In genomic region chr7:22192778-22193177, GRCh38 we compare ENCODE assay signal across 17 cellular contexts.
DNase-seq lines count a peak whose midpoint lies in the region; ATAC-seq and TF ChIP-seq lines count a peak whose summit lies in the region.
"Had no signal": no experiment of that assay in that cellular context is flagged by ENCODE, and none has a peak within 500 bp of the region (broad histone marks: within the 10 kb centered on the region; RNA-seq: fewer than 3 reads in every experiment).

No MANE protein-coding gene starts in this region.

- H2AK5ac ChIP-seq in H9 (ENCODE audit: insufficient read length, low read length) (no peak overlapping the region), neuronal stem cell (ENCODE audit: low read depth, low read length) (no peak overlapping the region)

- no peaks in the 10 kb centered on the region for H4K20me1 ChIP-seq in H9 (ENCODE audit: control insufficient read depth, insufficient read depth, insufficient read length)
- H4K20me1 ChIP-seq: BLaER1 had no signal

- H2BK5ac ChIP-seq in H9 (ENCODE audit: insufficient read length, low read length) (no peak overlapping the region), neuronal stem cell (ENCODE audit: low read length) (no peak overlapping the region)

- DNase-seq in H9, result no peak
- peak; percentile 61 for DNase-seq in NCI-H345 (lab: John Stamatoyannopoulos, UW)
- DNase-seq in neuronal stem cell (ENCODE audit: low spot score), result no peak
- no peak for DNase-seq in C1 segment of cervical spinal cord (lab: John Stamatoyannopoulos, UW)
- DNase-seq in erythroblast (lab: John Stamatoyannopoulos, UW), result no peak
- DNase-seq in osteocyte (ENCODE audit: extremely low spot score, unreplicated experiment), result no peak
- DNase-seq: activated CD4-positive, alpha-beta T cell treated with anti-CD3 and anti-CD28 coated beads, Interleukin-2, amount 10 ng/mL, durations not matched to agents 24 days and 14 days; brain microvascular endothelial cell; HCEC 1CT; NCI-H1436; stimulated activated CD4-positive, alpha-beta T cell treated with anti-CD3 and anti-CD28 coated beads, Interleukin-4, amount 100 ng/mL, for 1 hour; stimulated activated naive CD4-positive, alpha-beta T cell; T-cell had no signal

- H3K27ac Mint-ChIP-seq in H9 (no peak overlapping the region), osteocyte (ENCODE audit: unreplicated experiment) (no peak overlapping the region)
- H3K27ac Mint-ChIP-seq: activated CD4-positive, alpha-beta T cell treated with anti-CD3 and anti-CD28 coated beads, Interleukin-2, amount 10 ng/mL, durations not matched to agents 24 days and 14 days; memory B cell; T-cell had no signal

- H3K4me2 ChIP-seq in H9 (ENCODE audit: insufficient read depth, insufficient read length, low read length) (peak overlapping the region; percentile 83), neuronal stem cell (ENCODE audit: insufficient read depth, low read length, poor library complexity, severe bottlenecking) (peak overlapping the region; percentile 61)
- H3K4me2 ChIP-seq: BLaER1 had no signal

- H3K4ac ChIP-seq in H9 (ENCODE audit: low read depth, low read length) (no peak overlapping the region), neuronal stem cell (ENCODE audit: low read length) (no peak overlapping the region)

- H3K27me3 Mint-ChIP-seq in H9 (ENCODE audit: low read depth) (peaks cover 34% of the 10 kb centered on the region), osteocyte (ENCODE audit: unreplicated experiment) (peaks cover 36% of the 10 kb centered on the region)
- H3K27me3 Mint-ChIP-seq: T-cell had no signal

- H4K91ac ChIP-seq in H9 (ENCODE audit: insufficient read length, low read depth, low read length), result no peak overlapping the region
- no peak overlapping the region for H4K91ac ChIP-seq in neuronal stem cell (ENCODE audit: low read depth, low read length, poor library complexity)

- no peak overlapping the region for H2BK12ac ChIP-seq in H9 (ENCODE audit: insufficient read length, low read depth, low read length)
- no peak overlapping the region for H2BK12ac ChIP-seq in neuronal stem cell (ENCODE audit: low read length)

- no peaks in the 10 kb centered on the region for H3K79me2 ChIP-seq in H9 (ENCODE audit: insufficient read depth, low read length)

- no CpG with 5 or more reads among the region's 4 CpGs for WGBS in H9 (ENCODE audit: extremely low coverage, insufficient read length, low lambda C conversion rate)
- WGBS in esophagus, 2 donors, result 39 to 44% methylated on average over 4 of the region's 4 CpGs
- no CpG with 5 or more reads among the region's 4 CpGs for WGBS in neuronal stem cell (ENCODE audit: extremely low coverage in 2 of 2, insufficient read length in 2 of 2, insufficient replicate concordance in 1 of 2), 2 donors

- H3K23me2 ChIP-seq in H9 (ENCODE audit: insufficient read length, low read depth, low read length, poor library complexity, severe bottlenecking), result peaks cover 8% of the 10 kb centered on the region

- no peak overlapping the region for H3K56ac ChIP-seq in H9 (ENCODE audit: insufficient read length, low read depth, low read length)

- no peak overlapping the region for H3K14ac ChIP-seq in H9 (ENCODE audit: insufficient read depth, low read length)
- H3K14ac ChIP-seq in neuronal stem cell (ENCODE audit: low read length), result no peak overlapping the region

- H3K4me3 ChIP-seq in esophagus (ENCODE audit: low read depth in 1 of 2, low read length in 2 of 2), result peak overlapping the region; percentile 20 to 40
- H3K4me3 ChIP-seq in neuronal stem cell (ENCODE audit: low read length in 2 of 2), result peak overlapping the region; percentile 52 to 55
- H3K4me3 ChIP-seq: BLaER1 had no signal

- no peak for ATAC-seq in GM21390 (IDR thresholded peaks at IDR 0.05; ENCODE audit: unreplicated experiment)
- ATAC-seq: T-cell had no signal

- no peak overlapping the region for H4K5ac ChIP-seq in H9 (ENCODE audit: insufficient read length, low read depth, low read length)

- H2BK120ac ChIP-seq in H9 (ENCODE audit: low read depth, low read length, poor library complexity, severe bottlenecking) (no peak overlapping the region), neuronal stem cell (ENCODE audit: low read depth, low read length) (no peak overlapping the region)

- no peak overlapping the region for H4K8ac ChIP-seq in H9 (replicated peaks; ENCODE audit: insufficient read length, low read depth, low read length)
- no peak overlapping the region for H4K8ac ChIP-seq in neuronal stem cell (ENCODE audit: low read depth, low read length)

- H3K36me3 ChIP-seq in esophagus (ENCODE audit: control insufficient read depth in 2 of 2, insufficient read depth in 2 of 2, low read length in 1 of 2) (peaks cover 3 to 6% of the 10 kb centered on the region in 2 donors), neuronal stem cell (replicated peaks in 1 of 2; ENCODE audit: control insufficient read depth in 2 of 2, insufficient read depth in 2 of 2, low read length in 2 of 2) (peaks cover 0 to 20% of the 10 kb centered on the region in 2 donors)
- H3K36me3 ChIP-seq: brain microvascular endothelial cell had no signal

- H3K9me3 ChIP-seq in H9 (ENCODE audit: control insufficient read depth, low read depth, low read length) (no peaks in the 10 kb centered on the region), esophagus (ENCODE audit: control insufficient read depth in 2 of 2, insufficient read depth in 1 of 2, low read depth in 1 of 2, low read length in 1 of 2) (no peaks in the 10 kb centered on the region), neuronal stem cell (replicated peaks in 1 of 2; ENCODE audit: control insufficient read depth in 2 of 2, insufficient read depth in 1 of 2, low read depth in 1 of 2, low read length in 2 of 2) (no peaks in the 10 kb centered on the region)
- H3K9me3 ChIP-seq: BLaER1 had no signal

- H3K27me3 ChIP-seq in H9 (ENCODE audit: insufficient read depth, low read length), result no peaks in the 10 kb centered on the region
- H3K27me3 ChIP-seq in esophagus (ENCODE audit: control insufficient read depth in 1 of 2, insufficient read depth in 2 of 2, low read length in 2 of 2), result no peaks in the 10 kb centered on the region
- no peaks in the 10 kb centered on the region for H3K27me3 ChIP-seq in neuronal stem cell (ENCODE audit: control insufficient read depth in 3 of 3, insufficient read depth in 3 of 3, low read depth in 1 of 3, low read length in 3 of 3)
- H3K27me3 ChIP-seq: BLaER1, brain microvascular endothelial cell had no signal

- peaks cover 4% of the 10 kb centered on the region; the same call in 1 of the 2 replicates for H3K4me1 ChIP-seq in H9 (ENCODE audit: insufficient read depth, low read length)
- peaks cover 0 to 5% of the 10 kb centered on the region in 2 donors for H3K4me1 ChIP-seq in esophagus (ENCODE audit: control insufficient read depth in 2 of 2, insufficient read depth in 2 of 2, low read length in 1 of 2)
- peaks cover 15 to 42% of the 10 kb centered on the region in 2 donors for H3K4me1 ChIP-seq in neuronal stem cell (ENCODE audit: control insufficient read depth in 2 of 2, insufficient read depth in 1 of 2, low read depth in 1 of 2, low read length in 2 of 2)
- H3K4me1 ChIP-seq: BLaER1 had no signal

- H2AFZ ChIP-seq in H9 (ENCODE audit: low read length) (no peak overlapping the region), neuronal stem cell (ENCODE audit: low read length) (peak overlapping the region; percentile 84)

- no peak overlapping the region for H3K27ac ChIP-seq in H9 (ENCODE audit: insufficient read length, low read depth, low read length)
- H3K27ac ChIP-seq in esophagus (ENCODE audit: low read depth in 2 of 2, low read length in 1 of 2), result peak overlapping the region in 1 of 2 donors; percentile 33
- no peak overlapping the region for H3K27ac ChIP-seq in neuronal stem cell (replicated peaks; ENCODE audit: low read length)
- H3K27ac ChIP-seq: BLaER1, brain microvascular endothelial cell had no signal

- H3K4me1 Mint-ChIP-seq in H9, result peaks cover 49 to 71% of the 10 kb centered on the region in 2 experiments
- H3K4me1 Mint-ChIP-seq in osteocyte (ENCODE audit: unreplicated experiment), result peaks cover 9% of the 10 kb centered on the region
- H3K4me1 Mint-ChIP-seq: activated CD4-positive, alpha-beta T cell treated with anti-CD3 and anti-CD28 coated beads, Interleukin-2, amount 10 ng/mL, durations not matched to agents 24 days and 14 days; memory B cell; T-cell had no signal

- H3K36me3 Mint-ChIP-seq in H9 (ENCODE audit: insufficient read depth in 1 of 3, low read depth in 3 of 3) (peaks cover 0 to 2% (median 0%) of the 10 kb centered on the region in 3 experiments; a peak in 3 of 7 replicates), osteocyte (ENCODE audit: unreplicated experiment) (no peaks in the 10 kb centered on the region)
- H3K36me3 Mint-ChIP-seq: memory B cell, T-cell had no signal

- H3K9me3 Mint-ChIP-seq in H9, result no peaks in the 10 kb centered on the region
- no peaks in the 10 kb centered on the region for H3K9me3 Mint-ChIP-seq in osteocyte (ENCODE audit: unreplicated experiment)
- H3K9me3 Mint-ChIP-seq: activated CD4-positive, alpha-beta T cell treated with anti-CD3 and anti-CD28 coated beads, Interleukin-2, amount 10 ng/mL, durations not matched to agents 24 days and 14 days; memory B cell; T-cell had no signal

- H3K18ac ChIP-seq in H9 (ENCODE audit: insufficient read length, low read depth, low read length), result no peak overlapping the region
- H3K18ac ChIP-seq in neuronal stem cell (ENCODE audit: low read length), result peak overlapping the region; percentile 32

- H3K9ac ChIP-seq in H9 (ENCODE audit: extremely low read depth, insufficient read length, low read length) (no peak overlapping the region), neuronal stem cell (ENCODE audit: low read depth, low read length, poor library complexity) (peak overlapping the region; percentile 26)
- H3K9ac ChIP-seq: BLaER1 had no signal

- H2BK20ac ChIP-seq in H9 (ENCODE audit: low read depth, low read length, poor library complexity, severe bottlenecking), result no peak overlapping the region

- no peak for TF ChIP-seq CTCF in H9 (conservative IDR thresholded peaks at IDR 0.05)
- no peak for TF ChIP-seq CTCF in osteocyte (IDR thresholded peaks at IDR 0.05)

- H2BK15ac ChIP-seq in H9 (ENCODE audit: low read depth, low read length), result no peak overlapping the region
- no peak overlapping the region for H2BK15ac ChIP-seq in neuronal stem cell (ENCODE audit: low read length)

- TF ChIP-seq POLR2A in erythroblast (IDR thresholded peaks at IDR 0.05; ENCODE audit: low read length), result no peak

- H3T11ph ChIP-seq in H9 (ENCODE audit: low read length), result no peak overlapping the region

- H3K23ac ChIP-seq in H9 (ENCODE audit: insufficient read length, low read depth, low read length) (no peak overlapping the region), neuronal stem cell (ENCODE audit: low read depth, low read length, poor library complexity) (no peak overlapping the region)

- no peaks in the 10 kb centered on the region for H3K79me1 ChIP-seq in H9 (ENCODE audit: insufficient read depth, low read depth, low read length, poor library complexity, severe bottlenecking)
- H3K79me1 ChIP-seq in neuronal stem cell (ENCODE audit: low read depth, low read length), result no peaks in the 10 kb centered on the region

- H3K4me3 Mint-ChIP-seq in H9, result peak overlapping the region; percentile 68 to 85; a peak in 4 of 5 replicates
- no peak overlapping the region for H3K4me3 Mint-ChIP-seq in osteocyte (ENCODE audit: unreplicated experiment)
- H3K4me3 Mint-ChIP-seq: activated CD4-positive, alpha-beta T cell treated with anti-CD3 and anti-CD28 coated beads, Interleukin-2, amount 10 ng/mL, durations not matched to agents 24 days and 14 days; memory B cell; T-cell had no signal
